Comparison of ENCODE assay signal across 12 cellular contexts in the genomic region with DNA sequence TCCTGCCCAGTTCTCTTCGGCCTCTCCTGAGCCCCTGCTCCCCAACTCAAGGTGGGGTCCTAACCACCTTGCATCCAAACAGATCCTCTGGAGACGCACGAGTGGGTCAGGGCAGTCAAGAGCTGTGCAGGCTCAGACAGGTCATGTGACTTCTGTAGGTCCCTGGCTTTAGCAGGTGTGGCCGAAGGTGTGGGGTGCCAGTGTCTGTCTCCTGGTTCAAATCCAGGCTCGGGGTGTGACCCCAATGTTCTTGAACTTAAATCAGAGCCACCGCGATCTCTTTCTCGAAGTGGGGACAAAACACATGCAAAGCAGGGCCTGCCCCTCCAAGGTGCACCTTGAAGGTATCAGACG. TPM values are rescaled to one million over a fixed set of nuclear protein-coding genes. Genes with fewer than 3 reads are reported as not detected.
DNase-seq lines count a peak whose midpoint lies in the region; ATAC-seq and TF ChIP-seq lines count a peak whose summit lies in the region.
"Had no signal": no experiment of that assay in that cellular context is flagged by ENCODE, and none has a peak within 500 bp of the region (broad histone marks: within the 10 kb centered on the region; RNA-seq: fewer than 3 reads in every experiment).

No MANE protein-coding gene starts in this region.

- H3K4me2 ChIP-seq in SK-N-SH (no peak overlapping the region), neuronal stem cell (ENCODE audit: insufficient read depth, low read length, poor library complexity, severe bottlenecking) (no peak overlapping the region)

- H4K20me1 ChIP-seq in SK-N-SH (ENCODE audit: insufficient read depth): peaks cover 6% of the 10 kb centered on the region; the same call in 1 of the 2 replicates

- H3K27me3 Mint-ChIP-seq in immature natural killer cell (ENCODE audit: low read depth in 3 of 3): peaks cover 0 to 2% (median 0%) of the 10 kb centered on the region in 3 donors

- H3K4me1 ChIP-seq in SK-N-SH (ENCODE audit: control insufficient read depth in 1 of 2, insufficient read depth in 2 of 2, low read depth in 1 of 2, low read length in 1 of 2) (peaks cover 17 to 72% of the 10 kb centered on the region in 2 experiments; a peak in 3 of 4 replicates), esophagus muscularis mucosa (peaks cover 60 to 100% (median 96%) of the 10 kb centered on the region in 4 donors), neuronal stem cell (ENCODE audit: control insufficient read depth in 2 of 2, insufficient read depth in 1 of 2, low read depth in 1 of 2, low read length in 2 of 2) (peaks cover 45 to 54% of the 10 kb centered on the region in 2 donors), tibial artery (peaks cover 15 to 98% (median 97%) of the 10 kb centered on the region in 4 donors)

- POLR2A ChIA-PET in SK-N-SH (lab: Yijun Ruan, JAX): no interaction called here

- ATAC-seq in SK-N-SH treated with all-trans-retinoic acid at 6 μM for 48 hours: no peak
- no peak for ATAC-seq in HG03460 (IDR thresholded peaks at IDR 0.05; ENCODE audit: unreplicated experiment)

- 93% methylated on average over 8 of the region's 9 CpGs for WGBS in SK-N-SH (ENCODE audit: low lambda C conversion rate)
- WGBS in esophagus muscularis mucosa: 93% methylated on average over 7 of the region's 9 CpGs
- no CpG with 5 or more reads among the region's 9 CpGs for WGBS in neuronal stem cell (ENCODE audit: extremely low coverage in 2 of 2, insufficient read length in 2 of 2, insufficient replicate concordance in 1 of 2), 2 donors

- no peaks in the 10 kb centered on the region for H3K27me3 ChIP-seq in SK-N-SH (ENCODE audit: insufficient read depth)
- no peaks in the 10 kb centered on the region for H3K27me3 ChIP-seq in esophagus muscularis mucosa
- no peaks in the 10 kb centered on the region for H3K27me3 ChIP-seq in neuronal stem cell (ENCODE audit: control insufficient read depth in 3 of 3, insufficient read depth in 3 of 3, low read depth in 1 of 3, low read length in 3 of 3)
- H3K27me3 ChIP-seq in tibial artery: no peaks in the 10 kb centered on the region

- no peak for TF ChIP-seq EP300 in SK-N-SH (IDR thresholded peaks at IDR 0.05; ENCODE audit: borderline replicate concordance in 1 of 2, low read depth in 1 of 2, low read length in 1 of 2)
- no peak for TF ChIP-seq EP300 in esophagus muscularis mucosa (IDR thresholded peaks at IDR 0.05)

- no peaks in the 10 kb centered on the region for H3K9me3 Mint-ChIP-seq in immature natural killer cell
- H3K9me3 Mint-ChIP-seq: activated naive CD4-positive, alpha-beta T cell treated with anti-CD3 and anti-CD28 coated beads for 36 hours had no signal

- peak overlapping the region; percentile 47 for H2AK5ac ChIP-seq in neuronal stem cell (ENCODE audit: low read depth, low read length)

- no peak for TF ChIP-seq CTCF in SK-N-SH (IDR thresholded peaks at IDR 0.05)
- TF ChIP-seq CTCF in esophagus muscularis mucosa (IDR thresholded peaks at IDR 0.05): no peak
- TF ChIP-seq CTCF in tibial artery (IDR thresholded peaks at IDR 0.05): no peak

- intact Hi-C loops in esophagus muscularis mucosa (cut with DNase I) (no loop called here), tibial artery (cut with DNase I; ENCODE audit: low total_unique reads) (no loop called here)

- CTCF ChIA-PET in SK-N-SH (lab: Yijun Ruan, JAX): interaction anchor here (1.0 to 2.4 kb wide), 5 partner anchors 10 to 63 kb away, joined by 3 to 10 read pairs (median 5); no protein-coding TSS in a partner anchor

- peak overlapping the region; percentile 52 for H2BK15ac ChIP-seq in neuronal stem cell (ENCODE audit: low read length)

- H2BK120ac ChIP-seq in neuronal stem cell (ENCODE audit: low read depth, low read length): peak overlapping the region; percentile 49

- peaks cover 21% of the 10 kb centered on the region; the same call in 1 of the 2 replicates for H3K79me2 ChIP-seq in SK-N-SH (ENCODE audit: insufficient read depth)

- H3K79me1 ChIP-seq in neuronal stem cell (ENCODE audit: low read depth, low read length): peaks cover 2% of the 10 kb centered on the region

- peak overlapping the region; percentile 48 for H2BK5ac ChIP-seq in neuronal stem cell (ENCODE audit: low read length)

- H3K9me3 ChIP-seq in SK-N-SH (no peaks in the 10 kb centered on the region), esophagus muscularis mucosa (no peaks in the 10 kb centered on the region), neuronal stem cell (replicated peaks in 1 of 2; ENCODE audit: control insufficient read depth in 2 of 2, insufficient read depth in 1 of 2, low read depth in 1 of 2, low read length in 2 of 2) (no peaks in the 10 kb centered on the region), tibial artery (no peaks in the 10 kb centered on the region)

- TF ChIP-seq POLR2A in esophagus muscularis mucosa (IDR thresholded peaks at IDR 0.05; ENCODE audit: low read depth): no peak

- H2AFZ ChIP-seq in SK-N-SH (ENCODE audit: low read depth): no peak overlapping the region
- no peak overlapping the region for H2AFZ ChIP-seq in neuronal stem cell (ENCODE audit: low read length)

- peaks cover 11 to 18% of the 10 kb centered on the region in 2 donors for H3K4me1 Mint-ChIP-seq in immature natural killer cell

- H3K27ac ChIP-seq in SK-N-SH (ENCODE audit: low read depth in 2 of 2, low read length in 1 of 2) (peak overlapping the region; percentile 26 to 35; a peak in 2 of 4 replicates), esophagus muscularis mucosa (replicated peaks in 1 of 4) (peak overlapping the region; percentile 83 to 88 (median 84)), neuronal stem cell (replicated peaks; ENCODE audit: low read length) (no peak overlapping the region), tibial artery (peak overlapping the region; percentile 94 to 95)
- H3K27ac ChIP-seq: 22Rv1 had no signal

- H3K36me3 Mint-ChIP-seq in immature natural killer cell: no peaks in the 10 kb centered on the region

- no peak for TF ChIP-seq RAD21 in SK-N-SH (IDR thresholded peaks at IDR 0.05; ENCODE audit: low read length)

- H2BK12ac ChIP-seq in neuronal stem cell (ENCODE audit: low read length): peak overlapping the region; percentile 79

- H3K27ac Mint-ChIP-seq in immature natural killer cell: peak overlapping the region in 1 of 6 donors; percentile 21
- H3K27ac Mint-ChIP-seq: activated naive CD4-positive, alpha-beta T cell treated with anti-CD3 and anti-CD28 coated beads for 36 hours had no signal

- H3F3A ChIP-seq in SK-N-SH (replicated peaks; ENCODE audit: insufficient read depth): peaks cover 5% of the 10 kb centered on the region

- peak overlapping the region; percentile 75 for H3K18ac ChIP-seq in neuronal stem cell (ENCODE audit: low read length)

- no peak overlapping the region for H4K8ac ChIP-seq in neuronal stem cell (ENCODE audit: low read depth, low read length)

- no peaks in the 10 kb centered on the region for H3K9me2 ChIP-seq in SK-N-SH

- H3K4ac ChIP-seq in neuronal stem cell (ENCODE audit: low read length): no peak overlapping the region

- H3K4me3 ChIP-seq in SK-N-SH (ENCODE audit: low read depth in 2 of 2, low read length in 1 of 2) (no peak overlapping the region), esophagus muscularis mucosa (no peak overlapping the region), neuronal stem cell (ENCODE audit: low read length in 2 of 2) (no peak overlapping the region), tibial artery (no peak overlapping the region)

- H3K4me3 Mint-ChIP-seq in immature natural killer cell: no peak overlapping the region
- H3K4me3 Mint-ChIP-seq: activated naive CD4-positive, alpha-beta T cell treated with anti-CD3 and anti-CD28 coated beads for 36 hours had no signal

- no peak overlapping the region for H3K14ac ChIP-seq in neuronal stem cell (ENCODE audit: low read length)

- DNase-seq in SK-N-SH (no peak), esophagus muscularis mucosa (ENCODE audit: extremely low spot score) (no peak), neuronal stem cell (ENCODE audit: low spot score) (no peak), tibial artery (no peak), immature natural killer cell (no peak), NCI-H1694 treated with DMSO at 0.1 percent for 48 hours (lab: John Stamatoyannopoulos, UW) (no peak)
- DNase-seq: activated naive CD4-positive, alpha-beta T cell treated with anti-CD3 and anti-CD28 coated beads for 36 hours; COR-L47; NCI-H2171 had no signal

- H3K36me3 ChIP-seq in SK-N-SH (replicated peaks in 1 of 2; ENCODE audit: control insufficient read depth in 1 of 2, insufficient read depth in 2 of 2, low read length in 1 of 2) (no peaks in the 10 kb centered on the region), esophagus muscularis mucosa (no peaks in the 10 kb centered on the region), neuronal stem cell (replicated peaks in 1 of 2; ENCODE audit: control insufficient read depth in 2 of 2, insufficient read depth in 2 of 2, low read length in 2 of 2) (no peaks in the 10 kb centered on the region), tibial artery (peaks cover 0 to 4% (median 0%) of the 10 kb centered on the region in 3 donors)

- H3K9ac ChIP-seq in SK-N-SH (no peak overlapping the region), neuronal stem cell (ENCODE audit: low read depth, low read length, poor library complexity) (peak overlapping the region; percentile 35)

- H3K23ac ChIP-seq in neuronal stem cell (ENCODE audit: low read depth, low read length, poor library complexity): peak overlapping the region; percentile 28

- peak overlapping the region; percentile 26 for H4K91ac ChIP-seq in neuronal stem cell (ENCODE audit: low read depth, low read length, poor library complexity)

TF ChIP-seq in SK-N-SH, 30 proteins besides CTCF, POLR2A, EP300 and RAD21:
- TF ChIP-seq RXRA (IDR thresholded peaks at IDR 0.05; ENCODE audit: borderline replicate concordance, low read depth): no peak
- no peak for TF ChIP-seq TEAD4 (IDR thresholded peaks at IDR 0.05; ENCODE audit: borderline replicate concordance, insufficient read depth)
- TF ChIP-seq GABPA (IDR thresholded peaks at IDR 0.05; ENCODE audit: low read depth): no peak
- TF ChIP-seq RCOR1 (IDR thresholded peaks at IDR 0.05; ENCODE audit: low read length): no peak
TF ChIP-seq in SK-N-SH: peak in this region for 0.

TF ChIP-seq in SK-N-SH treated with all-trans-retinoic acid at 6 μM for 48 hours, 23 proteins besides CTCF, POLR2A, EP300 and RAD21 (continues in another document):
- TF ChIP-seq CSDC2 (CRISPR knock-in tag; IDR thresholded peaks at IDR 0.05): no peak
- no peak for TF ChIP-seq ZNF565 (CRISPR knock-in tag; conservative IDR thresholded peaks at IDR 0.05; ENCODE audit: low read depth)
- no peak for TF ChIP-seq ESRRG (CRISPR knock-in tag; IDR thresholded peaks at IDR 0.05)
- no peak for TF ChIP-seq ZFP3 (CRISPR knock-in tag; IDR thresholded peaks at IDR 0.05)

RNA-seq across cellular contexts. Expression of gene ECE1, which starts 27.4 kb away (rescaled TPM):
- polyA plus RNA-seq in SK-N-SH (2012; rRNA removed) (62.3 and 96.6 TPM in 2 replicates), immature natural killer cell (10 to 100 TPM in 1 of 3 donors, 1 to 10 TPM in 2; 3.3 to 24.7 (median 4.3) TPM)
- 48.1 and 60.4 TPM in 2 replicates for polyA plus RNA-seq in SK-N-SH (2012; cell fraction: cytosol; rRNA removed)
- polyA plus RNA-seq in SK-N-SH (2012; cell fraction: nucleus; rRNA removed): 53.0 and 69.9 TPM in 2 replicates
- total RNA-seq in esophagus muscularis mucosa: 100 to 1,000 TPM in 1 of 4 donors, 10 to 100 TPM in 3; 53.6 to 101 (median 80.7) TPM
- polyA plus RNA-seq in neuronal stem cell (2013, experiment 1 of 2): 10.7 TPM
- 10.7 TPM for polyA plus RNA-seq in neuronal stem cell (2013, experiment 2 of 2)
